Comparison of ENCODE assay signal across 12 cellular contexts in genomic region chr5:169838688-169839087, GRCh38.
A peak's percentile ranks its signal among the peaks of the same experiment; 100 is the strongest.
DNase-seq lines count a peak whose midpoint lies in the region; ATAC-seq and TF ChIP-seq lines count a peak whose summit lies in the region.
"Had no signal": no experiment of that assay in that cellular context is flagged by ENCODE, and none has a peak within 500 bp of the region (broad histone marks: within the 10 kb centered on the region; RNA-seq: fewer than 3 reads in every experiment).

No MANE protein-coding gene starts in this region.

- no peaks in the 10 kb centered on the region for H3K9me3 Mint-ChIP-seq in activated CD8-positive, alpha-beta memory T cell treated with anti-CD3 and anti-CD28 coated beads, Interleukin-2, amount 10 ng/mL, durations not matched to agents 7 days and 5 days (ENCODE audit: low read depth)
- no peaks in the 10 kb centered on the region for H3K9me3 Mint-ChIP-seq in memory B cell

- dilution Hi-C loops in mammary epithelial cell (cut with HindIII; ENCODE audit: low sequenced_read_pairs), result no loop called here

- H3K27me3 Mint-ChIP-seq in activated CD8-positive, alpha-beta memory T cell treated with anti-CD3 and anti-CD28 coated beads, Interleukin-2, amount 10 ng/mL, durations not matched to agents 7 days and 5 days, result no peaks in the 10 kb centered on the region
- no peaks in the 10 kb centered on the region for H3K27me3 Mint-ChIP-seq in memory B cell

- no peaks in the 10 kb centered on the region for H3K27me3 ChIP-seq in brain microvascular endothelial cell (replicated peaks)
- H3K27me3 ChIP-seq in mammary epithelial cell (ENCODE audit: insufficient read depth, low read length), result no peaks in the 10 kb centered on the region
- H3K27me3 ChIP-seq: cardiac muscle cell, thyroid gland had no signal

- H3K27ac Mint-ChIP-seq in activated CD8-positive, alpha-beta memory T cell treated with anti-CD3 and anti-CD28 coated beads, Interleukin-2, amount 10 ng/mL, durations not matched to agents 7 days and 5 days, result peak overlapping the region; percentile 47
- peak overlapping the region; percentile 3 for H3K27ac Mint-ChIP-seq in memory B cell

- TF ChIP-seq CTCF in brain microvascular endothelial cell (IDR thresholded peaks at IDR 0.05; ENCODE audit: low read depth, low read length, missing control alignments) (no peak), mammary epithelial cell (conservative IDR thresholded peaks at IDR 0.05 in 1 of 2, IDR thresholded peaks at IDR 0.05 in 1 of 2; ENCODE audit: extremely low read depth in 1 of 2, insufficient read depth in 1 of 2, low read depth in 1 of 2, low read length in 2 of 2) (no peak)

- peak; percentile 84 for ATAC-seq in activated CD8-positive, alpha-beta memory T cell treated with anti-CD3 and anti-CD28 coated beads, Interleukin-2, amount 10 ng/mL, durations not matched to agents 7 days and 5 days
- ATAC-seq in GM21576 (IDR thresholded peaks at IDR 0.05; ENCODE audit: unreplicated experiment) (peak; percentile 90), HG03108 (IDR thresholded peaks at IDR 0.05; ENCODE audit: unreplicated experiment) (peak; percentile 84), memory B cell (ENCODE audit: low read depth) (no peak)

- intact Hi-C loops in mammary epithelial cell (cut with micrococcal nuclease), result no loop called here

- no peak overlapping the region for H3K4me3 Mint-ChIP-seq in activated CD8-positive, alpha-beta memory T cell treated with anti-CD3 and anti-CD28 coated beads, Interleukin-2, amount 10 ng/mL, durations not matched to agents 7 days and 5 days
- H3K4me3 Mint-ChIP-seq in memory B cell, result no peak overlapping the region

- peaks cover 53% of the 10 kb centered on the region for H3K36me3 Mint-ChIP-seq in activated CD8-positive, alpha-beta memory T cell treated with anti-CD3 and anti-CD28 coated beads, Interleukin-2, amount 10 ng/mL, durations not matched to agents 7 days and 5 days
- peaks cover 46% of the 10 kb centered on the region for H3K36me3 Mint-ChIP-seq in memory B cell

- peaks cover 2% of the 10 kb centered on the region for H3K4me1 ChIP-seq in mammary epithelial cell (ENCODE audit: insufficient read depth, low read length)
- H3K4me1 ChIP-seq: thyroid gland had no signal

- in situ Hi-C loops in brain microvascular endothelial cell (cut with HindIII; ENCODE audit: low pct_ligation_motif_present, low sequenced_read_pairs), result no loop called here
- in situ Hi-C loops in mammary epithelial cell (cut with MboI; ENCODE audit: low sequenced_read_pairs in 2 of 2), result no loop called here

- no peaks in the 10 kb centered on the region for H3K9me3 ChIP-seq in mammary epithelial cell (replicated peaks; ENCODE audit: insufficient read depth, low read length)
- H3K9me3 ChIP-seq: thyroid gland had no signal

- peaks cover 44% of the 10 kb centered on the region for H3K4me1 Mint-ChIP-seq in activated CD8-positive, alpha-beta memory T cell treated with anti-CD3 and anti-CD28 coated beads, Interleukin-2, amount 10 ng/mL, durations not matched to agents 7 days and 5 days
- H3K4me1 Mint-ChIP-seq in memory B cell, result peaks cover 5% of the 10 kb centered on the region

- no peaks in the 10 kb centered on the region for H4K20me1 ChIP-seq in mammary epithelial cell (ENCODE audit: insufficient read depth, low read length)

- no peaks in the 10 kb centered on the region for H3K36me3 ChIP-seq in brain microvascular endothelial cell (replicated peaks)
- H3K36me3 ChIP-seq in mammary epithelial cell (ENCODE audit: insufficient read depth, low read length), result no peaks in the 10 kb centered on the region
- H3K36me3 ChIP-seq: cardiac muscle cell, thyroid gland had no signal

- WGBS in mammary epithelial cell (ENCODE audit: low coverage, missing lambda C conversion rate), result 95% methylated on average over 3 of the region's 3 CpGs

- no peak overlapping the region for H3K9ac ChIP-seq in mammary epithelial cell (ENCODE audit: insufficient read depth, low read length)

- no TSS peak for BruUV-seq in mammary epithelial cell (replicated peaks; lab: Mats Ljungman, UMichigan)

- no peak overlapping the region for H2AFZ ChIP-seq in mammary epithelial cell (ENCODE audit: low read depth, low read length)

- CTCF ChIA-PET in activated CD8-positive, alpha-beta memory T cell treated with anti-CD3 and anti-CD28 coated beads, Interleukin-2, amount 10 ng/mL, durations not matched to agents 7 days and 5 days (lab: Charles Lee), result interaction anchor here (1.0 to 1.3 kb wide), 2 partner anchors 11 to 19 kb away, joined by 3 to 4 read pairs; no protein-coding TSS in a partner anchor
- CTCF ChIA-PET in mammary epithelial cell (lab: Charles Lee; ENCODE audit: low non-redundant PET), result no interaction called here

- H3K4me3 ChIP-seq in brain microvascular endothelial cell (ENCODE audit: low read depth, low read length) (no peak overlapping the region), mammary epithelial cell (replicated peaks in 1 of 3; ENCODE audit: insufficient read depth in 1 of 3, low read depth in 2 of 3, low read length in 3 of 3) (no peak overlapping the region)
- H3K4me3 ChIP-seq: cardiac muscle cell, thyroid gland had no signal

- no peak overlapping the region for H3K4me2 ChIP-seq in mammary epithelial cell (ENCODE audit: insufficient read depth, low read depth, low read length)

- H3K79me2 ChIP-seq in mammary epithelial cell (ENCODE audit: insufficient read depth, low read length), result no peaks in the 10 kb centered on the region

- DNase-seq in activated CD8-positive, alpha-beta memory T cell treated with anti-CD3 and anti-CD28 coated beads, Interleukin-2, amount 10 ng/mL, durations not matched to agents 7 days and 5 days, result peak; percentile 61
- DNase-seq in activated CD8-positive, alpha-beta memory T cell treated with anti-CD3 and anti-CD28 coated beads for 24 hours, result no peak
- no peak for DNase-seq in memory B cell (ENCODE audit: low spot score in 2 of 2)
- DNase-seq in HCEC 1CT, result no peak
- DNase-seq in brain microvascular endothelial cell, result no peak
- no peak for DNase-seq in mammary epithelial cell
- DNase-seq: kidney; stimulated activated CD4-positive, alpha-beta T cell treated with anti-CD3 and anti-CD28 coated beads, Interleukin-4, amount 100 ng/mL, for 4 hours; thyroid gland had no signal

- no peak overlapping the region for H3K27ac ChIP-seq in brain microvascular endothelial cell
- no peak overlapping the region for H3K27ac ChIP-seq in mammary epithelial cell (ENCODE audit: insufficient read depth, low read depth, low read length)
- H3K27ac ChIP-seq: cardiac muscle cell, thyroid gland had no signal
